In the genomic region with DNA sequence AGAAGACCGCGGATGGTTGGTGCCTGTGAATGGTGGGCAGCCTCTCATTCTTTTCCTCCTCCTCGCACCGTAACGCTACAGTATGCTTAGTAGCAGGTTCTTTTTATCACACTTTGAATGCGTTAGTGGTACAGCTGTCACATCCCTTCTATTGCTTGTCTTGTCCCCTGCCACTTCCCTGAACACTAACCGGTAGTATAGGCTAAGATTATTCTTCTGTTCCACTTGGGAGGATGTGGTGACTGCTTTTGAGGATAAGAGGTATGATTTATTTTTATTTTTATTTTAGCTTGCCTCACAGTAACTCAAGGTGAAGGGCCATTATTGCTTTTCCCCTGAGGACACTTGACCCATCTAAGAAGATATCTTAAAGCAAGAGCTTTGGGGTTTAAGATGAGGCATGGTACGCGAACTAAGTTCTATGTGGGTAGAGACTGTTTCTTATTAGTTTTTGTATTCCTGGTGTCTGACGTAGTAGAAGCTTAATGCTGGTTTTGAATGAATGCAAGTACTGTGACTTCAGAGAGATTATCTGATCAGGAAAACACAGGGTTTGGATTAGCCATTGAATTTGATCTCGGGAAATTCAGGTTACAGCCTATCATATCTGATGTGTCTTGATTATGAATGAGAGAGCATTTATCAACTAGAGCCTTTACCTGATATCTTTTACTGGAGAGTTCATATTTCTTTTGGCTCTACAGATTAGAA, we compare ENCODE assay signal across 1 cellular context.
TF ChIP-seq lines count a peak whose summit lies in the region.

No MANE protein-coding gene starts in this region.

TF ChIP-seq in IMR-90, 13 proteins besides CTCF, POLR2A, EP300 and RAD21:
- TF ChIP-seq BHLHE40 (IDR thresholded peaks at IDR 0.05; ENCODE audit: low read depth, low read length) = no peak
- TF ChIP-seq SMC3 (IDR thresholded peaks at IDR 0.05; ENCODE audit: low read depth, low read length) = no peak
- TF ChIP-seq MAZ (IDR thresholded peaks at IDR 0.05; ENCODE audit: borderline replicate concordance, low read depth, low read length) = no peak
- TF ChIP-seq, protein P1, sequence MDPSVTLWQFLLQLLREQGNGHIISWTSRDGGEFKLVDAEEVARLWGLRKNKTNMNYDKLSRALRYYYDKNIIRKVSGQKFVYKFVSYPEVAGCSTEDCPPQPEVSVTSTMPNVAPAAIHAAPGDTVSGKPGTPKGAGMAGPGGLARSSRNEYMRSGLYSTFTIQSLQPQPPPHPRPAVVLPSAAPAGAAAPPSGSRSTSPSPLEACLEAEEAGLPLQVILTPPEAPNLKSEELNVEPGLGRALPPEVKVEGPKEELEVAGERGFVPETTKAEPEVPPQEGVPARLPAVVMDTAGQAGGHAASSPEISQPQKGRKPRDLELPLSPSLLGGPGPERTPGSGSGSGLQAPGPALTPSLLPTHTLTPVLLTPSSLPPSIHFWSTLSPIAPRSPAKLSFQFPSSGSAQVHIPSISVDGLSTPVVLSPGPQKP (IDR thresholded peaks at IDR 0.05; ENCODE audit: borderline replicate concordance, low read depth, low read length) = no peak
TF ChIP-seq in IMR-90: peak in this region for 0.
